Comparison of ENCODE assay signal across 14 cellular contexts in the genomic region with DNA sequence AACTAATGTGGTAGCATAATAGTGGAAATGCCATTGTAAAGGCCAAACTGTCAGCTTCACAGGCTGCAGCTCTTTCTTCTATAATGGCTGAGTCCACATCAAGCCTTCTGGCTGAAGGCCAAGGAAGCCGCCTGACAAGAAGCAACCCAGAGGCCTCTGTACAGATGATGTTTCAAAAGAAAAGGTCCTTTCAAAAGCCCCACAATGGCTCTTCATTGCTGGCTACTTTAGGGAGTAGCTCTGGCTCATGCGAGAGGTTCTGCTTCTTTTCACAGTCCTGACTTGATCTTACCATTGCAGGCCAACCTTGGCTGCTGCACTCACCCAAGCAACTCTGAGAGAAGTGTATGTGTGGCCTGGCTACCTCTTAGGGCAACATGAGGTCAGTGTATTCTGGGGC. TPM values are rescaled to one million over a fixed set of nuclear protein-coding genes. Genes with fewer than 3 reads are reported as not detected.
A peak's percentile ranks its signal among the peaks of the same experiment; 100 is the strongest.
DNase-seq lines count a peak whose midpoint lies in the region; ATAC-seq and TF ChIP-seq lines count a peak whose summit lies in the region.
"Had no signal": no experiment of that assay in that cellular context is flagged by ENCODE, and none has a peak within 500 bp of the region (broad histone marks: within the 10 kb centered on the region; RNA-seq: fewer than 3 reads in every experiment).

No MANE protein-coding gene starts in this region.

- TF ChIP-seq CTCF in fibroblast of villous mesenchyme (IDR thresholded peaks at IDR 0.05; ENCODE audit: insufficient read depth, low read depth, low read length), result no peak
- TF ChIP-seq CTCF in GM10266 (IDR thresholded peaks at IDR 0.05; ENCODE audit: control insufficient read depth, insufficient read depth, low read depth, missing control alignments), result no peak

- H3K27ac ChIP-seq in BLaER1 treated with 17β-estradiol and CSF1 and Interleukin-3, amounts not matched to agents 10 nM and 100 nM, result peak overlapping the region in 3 of 11 experiments; percentile 57 to 86 (median 78); a peak in 5 of 22 replicates

- ATAC-seq in HG03354 (IDR thresholded peaks at IDR 0.05; ENCODE audit: poor library complexity, severe bottlenecking, unreplicated experiment), result no peak
- ATAC-seq: natural killer cell had no signal

- H3K4me2 ChIP-seq in BLaER1 treated with 17β-estradiol and CSF1 and Interleukin-3, amounts not matched to agents 10 nM and 100 nM, result peak overlapping the region in 10 of 11 experiments; percentile 40 to 79 (median 54); a peak in 13 of 22 replicates

- H3K9me3 ChIP-seq in BLaER1 treated with 17β-estradiol and CSF1 and Interleukin-3, amounts not matched to agents 10 nM and 100 nM (replicated peaks in 1 of 11), result peaks cover 0 to 8% (median 5%) of the 10 kb centered on the region in 11 experiments; a peak in 7 of 22 replicates

- no peak overlapping the region for H3K4me3 ChIP-seq in BLaER1 treated with 17β-estradiol and CSF1 and Interleukin-3, amounts not matched to agents 10 nM and 100 nM
- H3K4me3 ChIP-seq in fibroblast of villous mesenchyme (ENCODE audit: low read depth, low read length), result no peak overlapping the region

- peak overlapping the region in 2 of 11 experiments; percentile 15 to 55; a peak in 2 of 22 replicates for H3K9ac ChIP-seq in BLaER1 treated with 17β-estradiol and CSF1 and Interleukin-3, amounts not matched to agents 10 nM and 100 nM

- 0 out of 22 replicates have a peak, but pooled peaks cover 0 to 5% (median 0%) of the 10 kb centered on the region in 11 experiments for H3K27me3 ChIP-seq in BLaER1 treated with 17β-estradiol and CSF1 and Interleukin-3, amounts not matched to agents 10 nM and 100 nM

- no peaks in the 10 kb centered on the region for H4K20me1 ChIP-seq in BLaER1 treated with 17β-estradiol and CSF1 and Interleukin-3, amounts not matched to agents 10 nM and 100 nM

- DNase-seq in NCI-H69 (lab: John Stamatoyannopoulos, UW) (peak; percentile 80), fibroblast of villous mesenchyme (ENCODE audit: low read depth) (peak; percentile 57), nucleus accumbens (lab: John Stamatoyannopoulos, UW) (peak in 50 of 56 donors; percentile 24 to 92 (median 78)), GM10266 (ENCODE audit: extremely low spot score) (no peak), activated T-cell treated with anti-CD3 and anti-CD28 coated beads for 4 hours (no peak), DMS79 treated with DMSO at 0.1 percent for 48 hours (lab: John Stamatoyannopoulos, UW) (no peak)
- DNase-seq: AML-193; HFFc6; natural killer cell; stimulated activated CD4-positive, alpha-beta T cell treated with anti-CD3 and anti-CD28 coated beads, Interleukin-12 subunit alpha, Interleukin-12 subunit beta, amount 100 ng/mL, for 4 hours had no signal

- H3K36me3 ChIP-seq in BLaER1 treated with 17β-estradiol and CSF1 and Interleukin-3, amounts not matched to agents 10 nM and 100 nM, result no peaks in the 10 kb centered on the region; a peak in 1 of 22 replicates

- peaks cover 30 to 95% (median 39%) of the 10 kb centered on the region in 10 experiments for H3K4me1 ChIP-seq in BLaER1 treated with 17β-estradiol and CSF1 and Interleukin-3, amounts not matched to agents 10 nM and 100 nM

RNA-seq across cellular contexts. Expression of gene EQTN, which starts 54.5 kb away (rescaled TPM):
- not detected in 2 replicates for total RNA-seq in fibroblast of villous mesenchyme
- total RNA-seq: astrocyte, epithelial cell of proximal tubule, HFFc6, natural killer cell had no signal

Comparison
In these comparisons a context has a peak if more than half of its experiments do, and no peak if none do; other contexts are left out.
1. DNase-seq: peak in NCI-H69 (single experiment), fibroblast of villous mesenchyme (single experiment) and nucleus accumbens (50 of 56); none in GM10266 (single experiment), activated T-cell treated with anti-CD3 and anti-CD28 coated beads for 4 hours (single experiment) and DMS79 treated with DMSO at 0.1 percent for 48 hours (single experiment).